In genomic region chr19:4598712-4599111, GRCh38 we compare ENCODE assay signal across 1 cellular context.
TF ChIP-seq lines count a peak whose summit lies in the region.

No MANE protein-coding gene starts in this region.

TF ChIP-seq in HepG2, 621 proteins besides CTCF, POLR2A, EP300 and RAD21:
- TF ChIP-seq MIER3 (CRISPR knock-in tag; IDR thresholded peaks at IDR 0.05; ENCODE audit: borderline replicate concordance) = no peak
- no peak for TF ChIP-seq ZBTB37 (CRISPR knock-in tag; IDR thresholded peaks at IDR 0.05)
- 0 out of 2 replicates have a peak, but pooled peaks have one; percentile 30 for TF ChIP-seq ZBTB7A (CRISPR knock-in tag; IDR thresholded peaks at IDR 0.05)
- TF ChIP-seq RARA (CRISPR knock-in tag; IDR thresholded peaks at IDR 0.05) = no peak
- TF ChIP-seq, protein P1, sequence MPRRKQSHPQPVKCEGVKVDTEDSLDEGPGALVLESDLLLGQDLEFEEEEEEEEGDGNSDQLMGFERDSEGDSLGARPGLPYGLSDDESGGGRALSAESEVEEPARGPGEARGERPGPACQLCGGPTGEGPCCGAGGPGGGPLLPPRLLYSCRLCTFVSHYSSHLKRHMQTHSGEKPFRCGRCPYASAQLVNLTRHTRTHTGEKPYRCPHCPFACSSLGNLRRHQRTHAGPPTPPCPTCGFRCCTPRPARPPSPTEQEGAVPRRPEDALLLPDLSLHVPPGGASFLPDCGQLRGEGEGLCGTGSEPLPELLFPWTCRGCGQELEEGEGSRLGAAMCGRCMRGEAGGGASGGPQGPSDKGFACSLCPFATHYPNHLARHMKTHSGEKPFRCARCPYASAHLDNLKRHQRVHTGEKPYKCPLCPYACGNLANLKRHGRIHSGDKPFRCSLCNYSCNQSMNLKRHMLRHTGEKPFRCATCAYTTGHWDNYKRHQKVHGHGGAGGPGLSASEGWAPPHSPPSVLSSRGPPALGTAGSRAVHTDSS (CRISPR knock-in tag; conservative IDR thresholded peaks at IDR 0.05) = no peak
